In genomic region chr7:41702635-41703371, GRCh38 we compare ENCODE assay signal across 9 cellular contexts. TPM values are rescaled to one million over a fixed set of nuclear protein-coding genes. Genes with fewer than 3 reads are reported as not detected.
DNase-seq lines count a peak whose midpoint lies in the region; ATAC-seq, FAIRE-seq and TF ChIP-seq lines count a peak whose summit lies in the region.
"Had no signal": no experiment of that assay in that cellular context is flagged by ENCODE, and none has a peak within 500 bp of the region (broad histone marks: within the 10 kb centered on the region; RNA-seq: fewer than 3 reads in every experiment).

TSS of gene INHBA (minus strand) at chr7:41703090. CDS start at chr7:41700374, 2,716 bp downstream.

- in situ Hi-C loops in transverse colon (cut with MboI; ENCODE audit: low pct_ligation_motif_present in 1 of 4, low pct_unique_long_range_greater_than_20kb in 1 of 4, low sequenced_read_pairs in 3 of 4): loop anchor here in 3 of 4 donors (25.0 kb wide), 2 partner anchors 1366 to 1466 kb away; no protein-coding TSS in a partner anchor

- WGBS in upper lobe of left lung, 2 donors: 61 to 76% methylated on average over 3 of the region's 3 CpGs
- 67 to 74% methylated on average over 2 to 3 of the region's 3 CpGs for WGBS in transverse colon (ENCODE audit: low coverage in 1 of 2), 2 donors
- WGBS in stomach, 5 donors: 57 to 74% (median 64%) methylated on average over 3 of the region's 3 CpGs

- TF ChIP-seq CTCF in bronchial epithelial cell (IDR thresholded peaks at IDR 0.05; ENCODE audit: insufficient read depth, low read length, severe bottlenecking): no peak
- TF ChIP-seq CTCF in upper lobe of left lung (IDR thresholded peaks at IDR 0.05): no peak
- no peak for TF ChIP-seq CTCF in transverse colon (IDR thresholded peaks at IDR 0.05)
- TF ChIP-seq CTCF in stomach (IDR thresholded peaks at IDR 0.05): no peak

- intact Hi-C loops in transverse colon (cut with DNase I; ENCODE audit: low total_unique reads) (no loop called here), stomach (cut with DNase I; ENCODE audit: low total_unique reads) (no loop called here)

- H3K36me3 ChIP-seq in bronchial epithelial cell (ENCODE audit: control insufficient read depth, insufficient read depth, low read length) (no peaks in the 10 kb centered on the region), upper lobe of left lung (no peaks in the 10 kb centered on the region), transverse colon (no peaks in the 10 kb centered on the region), stomach (no peaks in the 10 kb centered on the region)
- H3K36me3 ChIP-seq: spleen had no signal

- no peak for FAIRE-seq in bronchial epithelial cell (lab: Jason Lieb, UNC)

- ATAC-seq in upper lobe of left lung (ENCODE audit: low FRiP score in 2 of 2) (peak in 1 of 2 donors; percentile 23), HG03342 (IDR thresholded peaks at IDR 0.05; ENCODE audit: unreplicated experiment) (no peak)

- H3K9me3 ChIP-seq in upper lobe of left lung (no peaks in the 10 kb centered on the region), transverse colon (no peaks in the 10 kb centered on the region), stomach (no peaks in the 10 kb centered on the region)
- H3K9me3 ChIP-seq: spleen had no signal

- H3K27ac ChIP-seq in upper lobe of left lung (no peak within 1 kb of the TSS), transverse colon (peak within 1 kb of the TSS in 1 of 4 donors; percentile 70), stomach (peak within 1 kb of the TSS in 1 of 5 donors; percentile 88)

- H3K27me3 ChIP-seq in bronchial epithelial cell (ENCODE audit: control insufficient read depth, insufficient read depth, low read length) (no peaks in the 10 kb centered on the region), upper lobe of left lung (no peaks in the 10 kb centered on the region), transverse colon (peaks cover 14% of the 10 kb centered on the region), stomach (peaks cover 0 to 41% (median 16%) of the 10 kb centered on the region in 3 donors)

- H3K4me3 ChIP-seq in bronchial epithelial cell (ENCODE audit: low read depth, low read length): no peak within 1 kb of the TSS
- no peak within 1 kb of the TSS for H3K4me3 ChIP-seq in upper lobe of left lung
- no peak within 1 kb of the TSS for H3K4me3 ChIP-seq in transverse colon
- H3K4me3 ChIP-seq in stomach: peak within 1 kb of the TSS in 1 of 4 donors; percentile 44
- H3K4me3 ChIP-seq: spleen had no signal

- TF ChIP-seq POLR2A in upper lobe of left lung (IDR thresholded peaks at IDR 0.05) (no peak), transverse colon (IDR thresholded peaks at IDR 0.05) (no peak), stomach (IDR thresholded peaks at IDR 0.05) (no peak)

- H3K4me1 ChIP-seq in upper lobe of left lung (peaks cover 8 to 25% (median 19%) of the 10 kb centered on the region in 4 donors), transverse colon (peaks cover 0 to 12% (median 9%) of the 10 kb centered on the region in 4 donors), stomach (peaks cover 8 to 59% (median 30%) of the 10 kb centered on the region in 4 donors)

- no peak for TF ChIP-seq EP300 in upper lobe of left lung (IDR thresholded peaks at IDR 0.05)
- TF ChIP-seq EP300 in transverse colon (IDR thresholded peaks at IDR 0.05; ENCODE audit: low read depth): no peak
- no peak for TF ChIP-seq EP300 in stomach (IDR thresholded peaks at IDR 0.05)

- DNase-seq in LoVo (ENCODE audit: low spot score): peak; percentile 49
- peak; percentile 89 for DNase-seq in bronchial epithelial cell (ENCODE audit: low read depth)
- peak; percentile 61 for DNase-seq in iris pigment epithelial cell (ENCODE audit: low read depth)
- no peak for DNase-seq in upper lobe of left lung
- DNase-seq in transverse colon: no peak
- no peak for DNase-seq in stomach
- DNase-seq in cerebellar nuclear complex (lab: John Stamatoyannopoulos, UW): no peak
- DNase-seq: spleen had no signal

RNA-seq across cellular contexts. Expression of gene INHBA, which starts in this region (rescaled TPM):
- 1.3 and 5.0 TPM in 2 replicates for total RNA-seq in bronchial epithelial cell
- total RNA-seq in upper lobe of left lung: 10 to 100 TPM in 4 of 6 donors, 1 to 10 TPM in 2; 2.1 to 76.5 (median 42.4) TPM
- 1 to 10 TPM in 1 of 4 donors, under 1 TPM in 2, not detected in 1; 0.14 to 1.1 (median 1.00) TPM for total RNA-seq in transverse colon
- 1 to 10 TPM in 2 of 5 donors, under 1 TPM in 1, not detected in 2; 0.58 to 4.8 (median 3.5) TPM for total RNA-seq in stomach
- under 1 TPM in 2 of 3 donors, not detected in 1; 0.44 to 0.85 TPM for polyA plus RNA-seq in stomach

Comparison
In these comparisons a context has a peak if more than half of its experiments do, and no peak if none do; other contexts are left out.
1. DNase-seq: peak in LoVo (single experiment), bronchial epithelial cell (single experiment) and iris pigment epithelial cell (single experiment); none in upper lobe of left lung (0 of 2), transverse colon (single experiment), stomach (single experiment) and cerebellar nuclear complex (0 of 2).